Comparison of ENCODE assay signal across 13 cellular contexts in genomic region chr7:116455499-116455898, GRCh38. TPM values are rescaled to one million over a fixed set of nuclear protein-coding genes. Genes with fewer than 3 reads are reported as not detected.
"Had no signal": no experiment of that assay in that cellular context is flagged by ENCODE, and none has a peak within 500 bp of the region (broad histone marks: within the 10 kb centered on the region; RNA-seq: fewer than 3 reads in every experiment).

No MANE protein-coding gene starts in this region.

- H3K4me1 ChIP-seq: adrenal gland, gastroesophageal sphincter, parathyroid adenoma, tibial nerve had no signal

- H3K27me3 Mint-ChIP-seq: activated CD4-positive, alpha-beta T cell treated with anti-CD3 and anti-CD28 coated beads, Interleukin-2, amount 10 ng/mL, durations not matched to agents 24 days and 14 days had no signal

- H3K27me3 ChIP-seq: adrenal gland, esophagus muscularis mucosa, gastroesophageal sphincter, tibial nerve had no signal

- DNase-seq: activated B cell treated with CpG ODN at 0.5 μM for 24 hours; activated CD4-positive, alpha-beta T cell treated with anti-CD3 and anti-CD28 coated beads, Interleukin-2, amount 10 ng/mL, durations not matched to agents 24 days and 14 days; activated naive CD4-positive, alpha-beta T cell treated with anti-CD3 and anti-CD28 coated beads, Interleukin-2, amount 10 ng/mL, durations not matched to agents 7 days and 5 days; activated T-cell treated with anti-CD3 and anti-CD28 coated beads for 4 hours; adrenal gland had no signal

- H2AFZ ChIP-seq: parathyroid adenoma had no signal

- H3K4me3 Mint-ChIP-seq: activated B cell treated with CpG ODN at 0.5 μM for 24 hours; activated CD4-positive, alpha-beta T cell treated with anti-CD3 and anti-CD28 coated beads, Interleukin-2, amount 10 ng/mL, durations not matched to agents 24 days and 14 days; activated naive CD4-positive, alpha-beta T cell treated with anti-CD3 and anti-CD28 coated beads, Interleukin-2, amount 10 ng/mL, durations not matched to agents 7 days and 5 days; brain; mesothelial cell of epicardium; T-helper 1 cell treated with Interleukin-12 subunit alpha and Interleukin-12 subunit beta and Interleukin-4 antibody, amounts not matched to agents 30 μg/mL and 1 μg/mL, for 36 hours had no signal

- ATAC-seq: gastroesophageal sphincter had no signal

- H3K36me3 Mint-ChIP-seq: activated naive CD4-positive, alpha-beta T cell treated with anti-CD3 and anti-CD28 coated beads, Interleukin-2, amount 10 ng/mL, durations not matched to agents 7 days and 5 days; brain; mesothelial cell of epicardium had no signal

- H3K4me3 ChIP-seq: adrenal gland, esophagus muscularis mucosa, gastroesophageal sphincter had no signal

- H3K36me3 ChIP-seq: adrenal gland, esophagus muscularis mucosa, gastroesophageal sphincter, tibial nerve had no signal

- H3K4me1 Mint-ChIP-seq: activated B cell treated with CpG ODN at 0.5 μM for 24 hours; activated CD4-positive, alpha-beta T cell treated with anti-CD3 and anti-CD28 coated beads, Interleukin-2, amount 10 ng/mL, durations not matched to agents 24 days and 14 days; activated naive CD4-positive, alpha-beta T cell treated with anti-CD3 and anti-CD28 coated beads, Interleukin-2, amount 10 ng/mL, durations not matched to agents 7 days and 5 days; brain; mesothelial cell of epicardium had no signal

- H3K9me3 Mint-ChIP-seq: activated B cell treated with CpG ODN at 0.5 μM for 24 hours; activated CD4-positive, alpha-beta T cell treated with anti-CD3 and anti-CD28 coated beads, Interleukin-2, amount 10 ng/mL, durations not matched to agents 24 days and 14 days; activated naive CD4-positive, alpha-beta T cell treated with anti-CD3 and anti-CD28 coated beads, Interleukin-2, amount 10 ng/mL, durations not matched to agents 7 days and 5 days; activated T-helper 2 cell treated with anti-CD3 and anti-CD28 coated beads, Interferon-gamma antibody, Interleukin-2, Interleukin-4, amounts not matched to agents 10 μg/mL and 5 μg/mL and 100 μg/mL, durations not matched to agents 14 hours and 24 hours and 36 hours; brain; mesothelial cell of epicardium; T-helper 1 cell treated with Interleukin-12 subunit alpha and Interleukin-12 subunit beta and Interleukin-4 antibody, amounts not matched to agents 30 μg/mL and 1 μg/mL, for 36 hours had no signal

- H3K79me2 ChIP-seq: parathyroid adenoma had no signal

- H3K27ac Mint-ChIP-seq: activated B cell treated with CpG ODN at 0.5 μM for 24 hours; activated CD4-positive, alpha-beta T cell treated with anti-CD3 and anti-CD28 coated beads, Interleukin-2, amount 10 ng/mL, durations not matched to agents 24 days and 14 days; activated naive CD4-positive, alpha-beta T cell treated with anti-CD3 and anti-CD28 coated beads, Interleukin-2, amount 10 ng/mL, durations not matched to agents 7 days and 5 days; activated T-helper 2 cell treated with anti-CD3 and anti-CD28 coated beads, Interferon-gamma antibody, Interleukin-2, Interleukin-4, amounts not matched to agents 10 μg/mL and 5 μg/mL and 100 μg/mL, durations not matched to agents 14 hours and 24 hours and 36 hours; brain; mesothelial cell of epicardium; T-helper 1 cell treated with Interleukin-12 subunit alpha and Interleukin-12 subunit beta and Interleukin-4 antibody, amounts not matched to agents 30 μg/mL and 1 μg/mL, for 36 hours had no signal

- H3K9me3 ChIP-seq: adrenal gland, esophagus muscularis mucosa, gastroesophageal sphincter, tibial nerve had no signal

- H3K27ac ChIP-seq: adrenal gland, esophagus muscularis mucosa, gastroesophageal sphincter, parathyroid adenoma had no signal

RNA-seq across cellular contexts. Expression of gene CAV2, which starts 44.0 kb away (rescaled TPM):
- total RNA-seq: activated B cell treated with CpG ODN at 0.5 μM for 24 hours; activated CD4-positive, alpha-beta T cell treated with anti-CD3 and anti-CD28 coated beads, Interleukin-2, amount 10 ng/mL, durations not matched to agents 24 days and 14 days; activated T-helper 2 cell treated with anti-CD3 and anti-CD28 coated beads, Interferon-gamma antibody, Interleukin-2, Interleukin-4, amounts not matched to agents 10 μg/mL and 5 μg/mL and 100 μg/mL, durations not matched to agents 14 hours and 24 hours and 36 hours had no signal
